Comparison of ENCODE assay signal across 23 cellular contexts in the genomic region with DNA sequence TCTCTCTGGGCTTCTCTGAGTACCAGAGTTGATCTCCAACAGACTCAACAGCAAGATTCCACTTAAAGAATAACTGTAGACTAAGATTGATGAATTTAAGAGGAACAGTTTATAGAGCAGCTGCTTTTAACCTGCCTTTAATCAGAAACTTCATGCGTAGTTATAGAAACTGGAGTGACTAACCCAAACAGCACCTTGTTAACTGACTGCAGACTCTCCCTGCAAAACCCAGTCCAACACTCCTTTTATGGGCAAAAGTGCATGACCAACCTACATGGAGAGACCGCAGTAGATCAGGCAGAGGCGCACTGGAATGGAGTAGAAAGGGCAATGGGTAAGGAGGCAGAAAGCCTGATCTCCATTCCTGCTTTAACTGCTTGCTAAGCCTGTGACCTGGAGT.
"Had no signal": no experiment of that assay in that cellular context is flagged by ENCODE, and none has a peak within 500 bp of the region (broad histone marks: within the 10 kb centered on the region; RNA-seq: fewer than 3 reads in every experiment).

No MANE protein-coding gene starts in this region.

- H3K27ac Mint-ChIP-seq: activated B cell treated with CpG ODN at 0.5 μM for 24 hours; activated CD4-positive, alpha-beta memory T cell treated with anti-CD3 and anti-CD28 coated beads, Interleukin-2, amount 10 ng/mL, durations not matched to agents 7 days and 5 days; activated CD8-positive, alpha-beta memory T cell treated with anti-CD3 and anti-CD28 coated beads, Interleukin-2, amount 10 ng/mL, durations not matched to agents 7 days and 5 days; activated naive CD8-positive, alpha-beta T cell; stimulated activated memory B cell treated with anti-CD40 and anti-IgM and Interleukin-4, amounts not matched to agents 10 μg/mL and 1 μg/mL and 100 μg/mL, for 72 hours; T-cell had no signal

- H3K4me3 Mint-ChIP-seq: activated B cell treated with CpG ODN at 0.5 μM for 24 hours; activated CD4-positive, alpha-beta memory T cell treated with anti-CD3 and anti-CD28 coated beads, Interleukin-2, amount 10 ng/mL, durations not matched to agents 7 days and 5 days; activated CD8-positive, alpha-beta memory T cell treated with anti-CD3 and anti-CD28 coated beads, Interleukin-2, amount 10 ng/mL, durations not matched to agents 7 days and 5 days; activated naive CD8-positive, alpha-beta T cell; neural crest cell; stimulated activated memory B cell treated with anti-CD40 and anti-IgM and Interleukin-4, amounts not matched to agents 10 μg/mL and 1 μg/mL and 100 μg/mL, for 72 hours; T-cell had no signal

- ATAC-seq: activated CD8-positive, alpha-beta memory T cell treated with anti-CD3 and anti-CD28 coated beads, Interleukin-2, amount 10 ng/mL, durations not matched to agents 7 days and 5 days; foreskin keratinocyte; left lobe of liver; psoas muscle; right lobe of liver; SK-N-SH treated with all-trans-retinoic acid at 6 μM for 48 hours; stimulated activated memory B cell treated with anti-CD40 and anti-IgM and Interleukin-4, amounts not matched to agents 10 μg/mL and 1 μg/mL and 100 μg/mL, for 72 hours; T-cell had no signal

- H3K36me3 ChIP-seq: right lobe of liver, thyroid gland had no signal

- H3K36me3 Mint-ChIP-seq: activated CD8-positive, alpha-beta memory T cell treated with anti-CD3 and anti-CD28 coated beads, Interleukin-2, amount 10 ng/mL, durations not matched to agents 7 days and 5 days; activated naive CD8-positive, alpha-beta T cell; stimulated activated memory B cell treated with anti-CD40 and anti-IgM and Interleukin-4, amounts not matched to agents 10 μg/mL and 1 μg/mL and 100 μg/mL, for 72 hours; T-cell had no signal

- FAIRE-seq: endothelial cell of umbilical vein, keratinocyte had no signal

- H3K27me3 ChIP-seq: cardiac muscle cell, foreskin keratinocyte, right lobe of liver, thyroid gland had no signal

- H3K27ac ChIP-seq: cardiac muscle cell, foreskin keratinocyte, psoas muscle, right lobe of liver, thyroid gland had no signal

- DNase-seq: activated B cell treated with CpG ODN at 0.5 μM for 24 hours; activated CD4-positive, alpha-beta memory T cell treated with anti-CD3 and anti-CD28 coated beads, Interleukin-2, amount 10 ng/mL, durations not matched to agents 7 days and 5 days; activated CD4-positive, alpha-beta T cell treated with anti-CD3 and anti-CD28 coated beads for 4 hours; activated CD8-positive, alpha-beta memory T cell treated with anti-CD3 and anti-CD28 coated beads, Interleukin-2, amount 10 ng/mL, durations not matched to agents 7 days and 5 days; amniotic stem cell; dermis blood vessel endothelial cell; effector memory CD4-positive, alpha-beta T cell; foreskin keratinocyte; mammary epithelial cell; midbrain; psoas muscle; right lobe of liver; stimulated activated CD4-positive, alpha-beta T cell treated with anti-CD3 and anti-CD28 coated beads, Interleukin-4, amount 100 ng/mL, for 4 hours; T-cell; thyroid gland had no signal

- H3K9me3 Mint-ChIP-seq: activated B cell treated with CpG ODN at 0.5 μM for 24 hours; activated CD4-positive, alpha-beta memory T cell treated with anti-CD3 and anti-CD28 coated beads, Interleukin-2, amount 10 ng/mL, durations not matched to agents 7 days and 5 days; stimulated activated memory B cell treated with anti-CD40 and anti-IgM and Interleukin-4, amounts not matched to agents 10 μg/mL and 1 μg/mL and 100 μg/mL, for 72 hours; T-cell had no signal

- H3K4me1 ChIP-seq: foreskin keratinocyte, psoas muscle, thyroid gland had no signal

- H3K4me1 Mint-ChIP-seq: activated B cell treated with CpG ODN at 0.5 μM for 24 hours; activated CD4-positive, alpha-beta memory T cell treated with anti-CD3 and anti-CD28 coated beads, Interleukin-2, amount 10 ng/mL, durations not matched to agents 7 days and 5 days; activated CD8-positive, alpha-beta memory T cell treated with anti-CD3 and anti-CD28 coated beads, Interleukin-2, amount 10 ng/mL, durations not matched to agents 7 days and 5 days; neural crest cell; stimulated activated memory B cell treated with anti-CD40 and anti-IgM and Interleukin-4, amounts not matched to agents 10 μg/mL and 1 μg/mL and 100 μg/mL, for 72 hours; T-cell had no signal

- H3K9me3 ChIP-seq: psoas muscle, right lobe of liver, thyroid gland had no signal

- H3K4me3 ChIP-seq: cardiac muscle cell, psoas muscle, right lobe of liver, thyroid gland had no signal
